In the genomic region with DNA sequence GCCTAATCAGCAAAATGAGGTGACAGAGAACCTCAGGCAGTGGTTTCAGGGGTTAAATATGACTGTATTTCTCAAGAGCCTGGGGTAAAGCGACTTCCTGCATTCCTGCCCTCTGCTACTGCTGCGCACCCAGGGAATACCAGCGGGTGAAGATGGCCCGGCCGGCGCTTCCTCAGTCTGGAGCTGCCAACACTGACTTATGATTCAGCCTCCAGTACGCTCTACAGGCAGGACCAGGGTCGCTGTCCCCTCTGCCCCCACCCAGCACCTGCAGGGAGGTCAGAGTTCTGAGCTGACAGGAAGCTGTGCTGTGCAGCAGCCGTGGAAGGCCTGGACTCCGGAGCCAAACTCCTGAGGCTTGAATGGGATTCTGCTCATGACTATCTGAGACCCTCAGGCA, we compare ENCODE assay signal across 30 cellular contexts.
"Had no signal": no experiment of that assay in that cellular context is flagged by ENCODE, and none has a peak within 500 bp of the region (broad histone marks: within the 10 kb centered on the region; RNA-seq: fewer than 3 reads in every experiment).

No MANE protein-coding gene starts in this region.

- DNase-seq: activated CD4-positive, alpha-beta memory T cell treated with anti-CD3 and anti-CD28 coated beads, Interleukin-2, amount 10 ng/mL, durations not matched to agents 7 days and 5 days; activated CD4-positive, alpha-beta T cell treated with anti-CD3 and anti-CD28 coated beads for 1 hour; activated CD4-positive, alpha-beta T cell treated with anti-CD3 and anti-CD28 coated beads for 4 hours; activated CD4-positive, alpha-beta T cell treated with anti-CD3 and anti-CD28 coated beads, Interleukin-2, amount 10 ng/mL, durations not matched to agents 7 days and 5 days; activated CD4-positive, alpha-beta T cell treated with anti-CD3 and anti-CD28 coated beads, Interleukin-2, amount 50 U/mL, for 4 hours; activated CD8-positive, alpha-beta memory T cell treated with anti-CD3 and anti-CD28 coated beads, Interleukin-2, amount 50 U/mL, for 48 hours; activated gamma-delta T cell; activated naive CD4-positive, alpha-beta T cell; activated naive CD4-positive, alpha-beta T cell treated with anti-CD3 and anti-CD28 coated beads, Interleukin-2, amount 10 ng/mL, durations not matched to agents 7 days and 5 days; activated naive CD8-positive, alpha-beta T cell treated with anti-CD3 and anti-CD28 coated beads, Interleukin-2, amount 10 ng/mL, durations not matched to agents 7 days and 5 days; activated T-cell treated with anti-CD3 and anti-CD28 coated beads for 4 hours; activated T-cell treated with anti-CD3 and anti-CD28 coated beads, Interleukin-2, amount 50 U/mL, for 24 hours; activated T-cell treated with anti-CD3 and anti-CD28 coated beads, Interleukin-2, amount 50 U/mL, for 72 hours; central memory CD4-positive, alpha-beta T cell; cerebellar nuclear complex; dorsolateral prefrontal cortex; effector memory CD4-positive, alpha-beta T cell; endodermal cell; foreskin fibroblast; T-helper 2 cell had no signal

- H3K36me3 ChIP-seq: ascending aorta, breast epithelium, cardiac muscle cell had no signal

- H3K4me1 ChIP-seq: ascending aorta, breast epithelium had no signal

- H3K27me3 ChIP-seq: ascending aorta, breast epithelium, cardiac muscle cell had no signal

- FAIRE-seq: frontal cortex had no signal

- H3K27ac ChIP-seq: ascending aorta, breast epithelium, cardiac muscle cell, coronary artery, dorsolateral prefrontal cortex had no signal

- H3K9me3 ChIP-seq: ascending aorta had no signal

- H3K4me3 Mint-ChIP-seq: activated CD4-positive, alpha-beta memory T cell treated with anti-CD3 and anti-CD28 coated beads, Interleukin-2, amount 10 ng/mL, durations not matched to agents 7 days and 5 days; activated CD4-positive, alpha-beta T cell treated with anti-CD3 and anti-CD28 coated beads, Interleukin-2, amount 10 ng/mL, durations not matched to agents 7 days and 5 days; activated naive CD4-positive, alpha-beta T cell treated with anti-CD3 and anti-CD28 coated beads, Interleukin-2, amount 10 ng/mL, durations not matched to agents 7 days and 5 days; activated naive CD8-positive, alpha-beta T cell treated with anti-CD3 and anti-CD28 coated beads, Interleukin-2, amount 10 ng/mL, durations not matched to agents 7 days and 5 days; activated T-cell treated with anti-CD3 and anti-CD28 coated beads, Interleukin-2, amount 50 U/mL, for 24 hours; activated T-cell treated with anti-CD3 and anti-CD28 coated beads, Interleukin-2, amount 50 U/mL, for 72 hours; brain; dendritic cell treated with granulocyte-macrophage colony-stimulating factor and Interleukin-4, amounts not matched to agents 40 ng/mL and 50 ng/mL, for 4 days; endodermal cell; WTC11 had no signal

- H3K27ac Mint-ChIP-seq: activated CD4-positive, alpha-beta memory T cell treated with anti-CD3 and anti-CD28 coated beads, Interleukin-2, amount 10 ng/mL, durations not matched to agents 7 days and 5 days; activated CD4-positive, alpha-beta T cell treated with anti-CD3 and anti-CD28 coated beads, Interleukin-2, amount 10 ng/mL, durations not matched to agents 7 days and 5 days; activated naive CD4-positive, alpha-beta T cell treated with anti-CD3 and anti-CD28 coated beads, Interleukin-2, amount 10 ng/mL, durations not matched to agents 7 days and 5 days; activated naive CD4-positive, alpha-beta T cell treated with anti-CD3 and anti-CD28 coated beads, Interleukin-2, amount 50 U/mL, for 72 hours; activated naive CD8-positive, alpha-beta T cell treated with anti-CD3 and anti-CD28 coated beads, Interleukin-2, amount 10 ng/mL, durations not matched to agents 7 days and 5 days; activated T-cell treated with anti-CD3 and anti-CD28 coated beads, Interleukin-2, amount 50 U/mL, for 24 hours; activated T-cell treated with anti-CD3 and anti-CD28 coated beads, Interleukin-2, amount 50 U/mL, for 72 hours; dendritic cell treated with granulocyte-macrophage colony-stimulating factor and Interleukin-4, amounts not matched to agents 40 ng/mL and 50 ng/mL, for 4 days; endodermal cell; WTC11 had no signal

- H3K4me1 Mint-ChIP-seq: activated CD4-positive, alpha-beta memory T cell treated with anti-CD3 and anti-CD28 coated beads, Interleukin-2, amount 10 ng/mL, durations not matched to agents 7 days and 5 days; activated CD4-positive, alpha-beta T cell treated with anti-CD3 and anti-CD28 coated beads, Interleukin-2, amount 10 ng/mL, durations not matched to agents 7 days and 5 days; activated naive CD4-positive, alpha-beta T cell treated with anti-CD3 and anti-CD28 coated beads, Interleukin-2, amount 10 ng/mL, durations not matched to agents 7 days and 5 days; activated naive CD8-positive, alpha-beta T cell treated with anti-CD3 and anti-CD28 coated beads, Interleukin-2, amount 10 ng/mL, durations not matched to agents 7 days and 5 days had no signal

- H3K4me3 ChIP-seq: ascending aorta, breast epithelium, cardiac muscle cell, coronary artery, dorsolateral prefrontal cortex had no signal

- ATAC-seq: activated naive CD4-positive, alpha-beta T cell treated with anti-CD3 and anti-CD28 coated beads, Interleukin-2, amount 50 U/mL, for 72 hours; activated T-cell treated with anti-CD3 and anti-CD28 coated beads, Interleukin-2, amount 50 U/mL, for 72 hours; esophagus mucosa; WTC11 had no signal

- H3K27me3 Mint-ChIP-seq: activated CD4-positive, alpha-beta memory T cell treated with anti-CD3 and anti-CD28 coated beads, Interleukin-2, amount 10 ng/mL, durations not matched to agents 7 days and 5 days; activated CD4-positive, alpha-beta T cell treated with anti-CD3 and anti-CD28 coated beads, Interleukin-2, amount 10 ng/mL, durations not matched to agents 7 days and 5 days; activated naive CD4-positive, alpha-beta T cell treated with anti-CD3 and anti-CD28 coated beads, Interleukin-2, amount 10 ng/mL, durations not matched to agents 7 days and 5 days; activated naive CD8-positive, alpha-beta T cell treated with anti-CD3 and anti-CD28 coated beads, Interleukin-2, amount 10 ng/mL, durations not matched to agents 7 days and 5 days; activated T-cell treated with anti-CD3 and anti-CD28 coated beads, Interleukin-2, amount 50 U/mL, for 24 hours; brain; dendritic cell treated with granulocyte-macrophage colony-stimulating factor and Interleukin-4, amounts not matched to agents 40 ng/mL and 50 ng/mL, for 4 days had no signal
